ENCODE assay signal across 11 cellular contexts in genomic region chr19:3683866-3684816, GRCh38. TPM values are rescaled to one million over a fixed set of nuclear protein-coding genes. Genes with fewer than 3 reads are reported as not detected.
DNase-seq lines count a peak whose midpoint lies in the region; ATAC-seq, FAIRE-seq and TF ChIP-seq lines count a peak whose summit lies in the region.
"Had no signal": no experiment of that assay in that cellular context is flagged by ENCODE, and none has a peak within 500 bp of the region (broad histone marks: within the 10 kb centered on the region; RNA-seq: fewer than 3 reads in every experiment).

No MANE protein-coding gene starts in this region.

- TF ChIP-seq POLR2A in GM12891 (IDR thresholded peaks at IDR 0.05; ENCODE audit: low read depth, low read length): no peak
- TF ChIP-seq POLR2A in gastroesophageal sphincter (IDR thresholded peaks at IDR 0.05): no peak
- no peak for TF ChIP-seq POLR2A in gastrocnemius medialis (IDR thresholded peaks at IDR 0.05)
- TF ChIP-seq POLR2A in ovary (IDR thresholded peaks at IDR 0.05): no peak

- ATAC-seq in gastroesophageal sphincter: no peak
- ATAC-seq in gastrocnemius medialis: peak in 1 of 2 donors; percentile 11
- ATAC-seq: T-helper 17 cell had no signal

- intact Hi-C loops in gastrocnemius medialis (cut with DNase I; ENCODE audit: low total_unique reads): no loop called here
- intact Hi-C loops in ovary (cut with DNase I): no loop called here

- TF ChIP-seq CTCF in gastroesophageal sphincter (IDR thresholded peaks at IDR 0.05) (no peak), gastrocnemius medialis (IDR thresholded peaks at IDR 0.05 in 4 of 5, conservative IDR thresholded peaks at IDR 0.05 in 1 of 5) (no peak), ovary (IDR thresholded peaks at IDR 0.05) (no peak)

- 80% methylated on average over 1 of the region's 30 CpGs; no CpG with 5 or more reads in 1 of the 2 donors for WGBS in gastroesophageal sphincter (ENCODE audit: low coverage in 1 of 2), 2 donors
- 68 to 78% (median 69%) methylated on average over 21 to 30 of the region's 30 CpGs for WGBS in ovary, 3 donors

- in situ Hi-C loops in gastrocnemius medialis (cut with MboI; ENCODE audit: low sequenced_read_pairs in 4 of 4): no loop called here

- H3K27ac ChIP-seq in gastroesophageal sphincter: peak overlapping the region in 3 of 4 donors; percentile 44 to 79 (median 61)
- peak overlapping the region in 3 of 4 donors; percentile 47 to 68 (median 55) for H3K27ac ChIP-seq in gastrocnemius medialis
- no peak overlapping the region for H3K27ac ChIP-seq in ovary
- H3K27ac ChIP-seq: HL-60 had no signal

- peak; percentile 86 for FAIRE-seq in GM12891 (lab: Jason Lieb, UNC)

- H3K4me3 ChIP-seq in gastroesophageal sphincter (no peak overlapping the region), gastrocnemius medialis (no peak overlapping the region), ovary (no peak overlapping the region)

- H3K36me3 ChIP-seq in gastroesophageal sphincter: peaks cover 0 to 24% of the 10 kb centered on the region in 2 donors
- H3K36me3 ChIP-seq in gastrocnemius medialis: no peaks in the 10 kb centered on the region
- H3K36me3 ChIP-seq in ovary: no peaks in the 10 kb centered on the region

- peaks cover 0 to 80% (median 36%) of the 10 kb centered on the region in 3 donors for H3K4me1 ChIP-seq in gastroesophageal sphincter
- H3K4me1 ChIP-seq in gastrocnemius medialis: peaks cover 0 to 5% of the 10 kb centered on the region in 2 donors
- H3K4me1 ChIP-seq in ovary (ENCODE audit: insufficient read depth): peaks cover 4% of the 10 kb centered on the region

- no peak for TF ChIP-seq EP300 in gastroesophageal sphincter (IDR thresholded peaks at IDR 0.05)
- TF ChIP-seq EP300 in ovary (IDR thresholded peaks at IDR 0.05): no peak

- H3K9me3 ChIP-seq in gastroesophageal sphincter (peaks cover 0 to 6% (median 0%) of the 10 kb centered on the region in 3 donors), gastrocnemius medialis (no peaks in the 10 kb centered on the region), ovary (no peaks in the 10 kb centered on the region)

- no peaks in the 10 kb centered on the region for H3K27me3 ChIP-seq in gastroesophageal sphincter
- no peaks in the 10 kb centered on the region for H3K27me3 ChIP-seq in gastrocnemius medialis
- H3K27me3 ChIP-seq in ovary: no peaks in the 10 kb centered on the region

- DNase-seq in GM12891 (ENCODE audit: insufficient read length, low spot score) (peak; percentile 75), NCI-H2171 treated with DMSO at 0.1 percent for 48 hours (lab: John Stamatoyannopoulos, UW) (peak; percentile 66), gastrocnemius medialis (no peak), ovary (no peak), HT-29 (ENCODE audit: low spot score) (no peak), NCI-H446 (lab: John Stamatoyannopoulos, UW) (no peak), NCI-H146 treated with DMSO at 0.1 percent for 48 hours (lab: John Stamatoyannopoulos, UW; ENCODE audit: unreplicated experiment) (no peak)
- DNase-seq: DMS79 treated with DMSO at 0.1 percent for 48 hours, T-helper 17 cell had no signal

TF ChIP-seq in GM12891, 5 proteins besides CTCF, POLR2A, EP300 and RAD21:
- TF ChIP-seq POLR2AphosphoS5 (IDR thresholded peaks at IDR 0.05; ENCODE audit: low read depth, low read length) (no peak), PAX5 (IDR thresholded peaks at IDR 0.05; ENCODE audit: insufficient read depth, low read length, severe bottlenecking) (peak; percentile 92), SPI1 (IDR thresholded peaks at IDR 0.05; ENCODE audit: low read depth, low read length) (no peak), TAF1 (IDR thresholded peaks at IDR 0.05; ENCODE audit: low read depth, low read length) (peak; percentile 64; the same call in 1 of the 2 replicates), POU2F2 (IDR thresholded peaks at IDR 0.05; ENCODE audit: low read depth, low read length) (peak; percentile 79)

RNA-seq across cellular contexts. Expression of gene PIP5K1C, which starts 16.1 kb away (rescaled TPM):
- polyA plus RNA-seq in GM12891 (2012; ENCODE audit: low read depth, missing spikeins): 15.4 TPM
- total RNA-seq in gastroesophageal sphincter (100 to 1,000 TPM in 1 of 4 donors, 10 to 100 TPM in 3; 50.8 to 165 (median 61.5) TPM), gastrocnemius medialis (10 to 100 TPM in 3 of 4 donors, 1 to 10 TPM in 1; 8.2 to 18.0 (median 17.3) TPM), ovary (10 to 100 TPM; 11.3 to 41.7 (median 32.9) TPM)
- polyA plus RNA-seq in ovary: 10 to 100 TPM in 1 of 2 donors, 1 to 10 TPM in 1; 6.0 to 23.3 TPM
- 18.0 and 18.9 TPM in 2 replicates for total RNA-seq in HT-29 (2014; rRNA removed; shearing (Covaris generic))

RNA-seq across cellular contexts. Expression of gene TJP3, which starts 24.0 kb away (rescaled TPM):
- 0.62 TPM for polyA plus RNA-seq in GM12891 (2012; ENCODE audit: low read depth, missing spikeins)
- total RNA-seq in gastroesophageal sphincter (1 to 10 TPM in 1 of 4 donors, under 1 TPM in 1, not detected in 2; 0.78 to 3.6 TPM), gastrocnemius medialis (1 to 10 TPM in 3 of 4 donors, under 1 TPM in 1; 0.67 to 3.7 (median 1.7) TPM), ovary (10 to 100 TPM in 1 of 7 donors, 1 to 10 TPM in 3, under 1 TPM in 2, not detected in 1; 0.18 to 24.4 (median 3.0) TPM)
- under 1 TPM in 1 of 2 donors, not detected in 1; 0.46 TPM for polyA plus RNA-seq in ovary
- 127 and 139 TPM in 2 replicates for total RNA-seq in HT-29 (2014; rRNA removed; shearing (Covaris generic))

RNA-seq across cellular contexts. Expression of gene CACTIN, which starts 57.6 kb away (rescaled TPM):
- 14.1 TPM for polyA plus RNA-seq in GM12891 (2012; ENCODE audit: low read depth, missing spikeins)
- total RNA-seq in gastroesophageal sphincter (10 to 100 TPM; 20.3 to 34.2 (median 28.6) TPM), gastrocnemius medialis (10 to 100 TPM; 19.5 to 28.4 (median 27.4) TPM), ovary (10 to 100 TPM; 19.2 to 39.1 (median 34.3) TPM)
- polyA plus RNA-seq in ovary: 10 to 100 TPM in 1 of 2 donors, 1 to 10 TPM in 1; 2.7 to 28.8 TPM
- 54.7 and 55.5 TPM in 2 replicates for total RNA-seq in HT-29 (2014; rRNA removed; shearing (Covaris generic))

Comparison
In these comparisons a context has a peak if more than half of its experiments do, and no peak if none do; other contexts are left out.
1. DNase-seq: peak in GM12891 (single experiment) and NCI-H2171 treated with DMSO at 0.1 percent for 48 hours (single experiment); none in gastrocnemius medialis (0 of 2), ovary (0 of 5), HT-29 (single experiment), NCI-H446 (0 of 2) and NCI-H146 treated with DMSO at 0.1 percent for 48 hours (single experiment).
2. H3K27ac ChIP-seq: peak in gastroesophageal sphincter (3 of 4) and gastrocnemius medialis (3 of 4); none in ovary (0 of 2).